In genomic region chr3:40055956-40056355, GRCh38 we compare ENCODE assay signal across 30 cellular contexts.
"Had no signal": no experiment of that assay in that cellular context is flagged by ENCODE, and none has a peak within 500 bp of the region (broad histone marks: within the 10 kb centered on the region; RNA-seq: fewer than 3 reads in every experiment).

No MANE protein-coding gene starts in this region.

- H3K36me3 ChIP-seq: adrenal gland, Peyer's patch, SJCRH30 had no signal

- H3K4me2 ChIP-seq: KMS-11, SK-N-SH had no signal

- ATAC-seq: activated T-helper 17 cell treated with anti-CD3 and anti-CD28 coated beads, Interleukin-2, amount 50 U/mL, for 72 hours; body of pancreas had no signal

- H3K9ac ChIP-seq: KMS-11, SK-N-SH had no signal

- H3K4me1 ChIP-seq: adrenal gland, body of pancreas, Peyer's patch, SJCRH30 had no signal

- H3K4me3 Mint-ChIP-seq: activated CD4-positive, alpha-beta memory T cell treated with anti-CD3 and anti-CD28 coated beads for 36 hours; activated CD4-positive, alpha-beta T cell treated with anti-CD3 and anti-CD28 coated beads, Interleukin-2, amount 10 ng/mL, durations not matched to agents 7 days and 5 days; activated naive CD4-positive, alpha-beta T cell treated with anti-CD3 and anti-CD28 coated beads, Interleukin-2, amount 10 ng/mL, durations not matched to agents 7 days and 5 days; activated naive CD8-positive, alpha-beta T cell treated with anti-CD3 and anti-CD28 coated beads for 36 hours; activated T-helper 17 cell treated with anti-CD3 and anti-CD28 coated beads, Interleukin-2, amount 50 U/mL, for 72 hours; central memory CD8-positive, alpha-beta T cell had no signal

- H3K27me3 Mint-ChIP-seq: activated CD4-positive, alpha-beta memory T cell treated with anti-CD3 and anti-CD28 coated beads for 36 hours; activated naive CD4-positive, alpha-beta T cell treated with anti-CD3 and anti-CD28 coated beads, Interleukin-2, amount 10 ng/mL, durations not matched to agents 7 days and 5 days had no signal

- H3K27me3 ChIP-seq: adrenal gland, body of pancreas, Peyer's patch, SJCRH30 had no signal

- H3K27ac ChIP-seq: adrenal gland, body of pancreas, KMS-11, Peyer's patch, RWPE1, SJCRH30, VCaP had no signal

- H3K9me3 Mint-ChIP-seq: activated CD4-positive, alpha-beta memory T cell treated with anti-CD3 and anti-CD28 coated beads for 36 hours; activated CD4-positive, alpha-beta T cell treated with anti-CD3 and anti-CD28 coated beads, Interleukin-2, amount 10 ng/mL, durations not matched to agents 7 days and 5 days; activated naive CD4-positive, alpha-beta T cell treated with anti-CD3 and anti-CD28 coated beads, Interleukin-2, amount 10 ng/mL, durations not matched to agents 7 days and 5 days; activated T-helper 17 cell treated with anti-CD3 and anti-CD28 coated beads, Interleukin-2, amount 50 U/mL, for 72 hours; central memory CD8-positive, alpha-beta T cell had no signal

- H3K9me3 ChIP-seq: adrenal gland, body of pancreas, Peyer's patch, SJCRH30 had no signal

- H3K36me3 Mint-ChIP-seq: activated CD4-positive, alpha-beta memory T cell treated with anti-CD3 and anti-CD28 coated beads for 36 hours; activated naive CD4-positive, alpha-beta T cell treated with anti-CD3 and anti-CD28 coated beads, Interleukin-2, amount 10 ng/mL, durations not matched to agents 7 days and 5 days; activated naive CD8-positive, alpha-beta T cell treated with anti-CD3 and anti-CD28 coated beads for 36 hours had no signal

- DNase-seq: activated CD4-positive, alpha-beta memory T cell treated with anti-CD3 and anti-CD28 coated beads for 36 hours; activated CD4-positive, alpha-beta T cell treated with anti-CD3 and anti-CD28 coated beads, Interleukin-2, amount 10 ng/mL, durations not matched to agents 7 days and 5 days; activated CD4-positive, CD25-positive, alpha-beta regulatory T cell; activated CD8-positive, alpha-beta memory T cell treated with anti-CD3 and anti-CD28 coated beads for 24 hours; activated gamma-delta T cell; activated naive CD4-positive, alpha-beta T cell treated with anti-CD3 and anti-CD28 coated beads, Interleukin-2, amount 10 ng/mL, durations not matched to agents 7 days and 5 days; activated naive CD8-positive, alpha-beta T cell treated with anti-CD3 and anti-CD28 coated beads for 36 hours; activated T-cell treated with anti-CD3 and anti-CD28 coated beads for 4 hours; activated T-cell treated with anti-CD3 and anti-CD28 coated beads, Interleukin-2, amount 50 U/mL, for 48 hours; adrenal gland; anterior cingulate cortex; body of pancreas; NCI-H1092 treated with DMSO at 0.1 percent for 48 hours; NCI-H1417 treated with DMSO at 0.1 percent for 48 hours; NCI-H1694; NCI-H2029; NCI-H345; NCI-H510A; NCI-H526 treated with DMSO at 0.1 percent for 48 hours; NK-92 treated with Interleukin-12 subunit alpha and Interleukin-12 subunit beta, amount 100 ng/mL, for 24 hours; Peyer's patch; Right ventricle myocardium superior; SJCRH30; SK-N-SH; T-helper 1 cell had no signal

- H3K4me3 ChIP-seq: adrenal gland, body of pancreas, Peyer's patch, SJCRH30 had no signal

- H3K27ac Mint-ChIP-seq: activated CD4-positive, alpha-beta memory T cell treated with anti-CD3 and anti-CD28 coated beads for 36 hours; activated CD4-positive, alpha-beta T cell treated with anti-CD3 and anti-CD28 coated beads, Interleukin-2, amount 10 ng/mL, durations not matched to agents 7 days and 5 days; activated naive CD4-positive, alpha-beta T cell treated with anti-CD3 and anti-CD28 coated beads, Interleukin-2, amount 10 ng/mL, durations not matched to agents 7 days and 5 days; activated naive CD8-positive, alpha-beta T cell treated with anti-CD3 and anti-CD28 coated beads for 36 hours; activated T-helper 17 cell treated with anti-CD3 and anti-CD28 coated beads, Interleukin-2, amount 50 U/mL, for 72 hours had no signal

- H3K4me1 Mint-ChIP-seq: activated CD4-positive, alpha-beta T cell treated with anti-CD3 and anti-CD28 coated beads, Interleukin-2, amount 10 ng/mL, durations not matched to agents 7 days and 5 days; activated naive CD4-positive, alpha-beta T cell treated with anti-CD3 and anti-CD28 coated beads, Interleukin-2, amount 10 ng/mL, durations not matched to agents 7 days and 5 days; activated naive CD8-positive, alpha-beta T cell treated with anti-CD3 and anti-CD28 coated beads for 36 hours; activated T-helper 17 cell treated with anti-CD3 and anti-CD28 coated beads, Interleukin-2, amount 50 U/mL, for 72 hours; central memory CD8-positive, alpha-beta T cell had no signal
